ENCODE assay signal across 1 cellular context in genomic region chr1:201554167-201554600, GRCh38.
TF ChIP-seq lines count a peak whose summit lies in the region.

No MANE protein-coding gene starts in this region.

TF ChIP-seq in K562, 482 proteins besides CTCF, POLR2A, EP300 and RAD21 (continues in another document):
- TF ChIP-seq MAX (CRISPR knock-in tag; IDR thresholded peaks at IDR 0.05): peak; percentile 93
- TF ChIP-seq NR4A1 (CRISPR knock-in tag; IDR thresholded peaks at IDR 0.05): no peak
- 0 out of 2 replicates have a peak, but pooled peaks have one; percentile 49 for TF ChIP-seq NR4A1 (tag; IDR thresholded peaks at IDR 0.05)
- TF ChIP-seq THRB (CRISPR knock-in tag; conservative IDR thresholded peaks at IDR 0.05): 0 out of 2 replicates have a peak, but pooled peaks have one; percentile 62
- peak; percentile 65 for TF ChIP-seq SMAD4 (CRISPR knock-in tag; conservative IDR thresholded peaks at IDR 0.05)
- TF ChIP-seq RBM22 (IDR thresholded peaks at IDR 0.05; ENCODE audit: low read depth, low read length, poor library complexity, severe bottlenecking): no peak
- TF ChIP-seq E2F1 (CRISPR knock-in tag; IDR thresholded peaks at IDR 0.05): no peak
- TF ChIP-seq CREB3L1 (IDR thresholded peaks at IDR 0.05; ENCODE audit: borderline replicate concordance, low read depth): no peak
- 0 out of 2 replicates have a peak, but pooled peaks have one; percentile 22 for TF ChIP-seq ZNF311 (CRISPR knock-in tag; IDR thresholded peaks at IDR 0.05)
- no peak for TF ChIP-seq FOXK2 (conservative IDR thresholded peaks at IDR 0.05 in 1 of 2, IDR thresholded peaks at IDR 0.05 in 1 of 2; ENCODE audit: low read depth in 2 of 2)
- peak; percentile 91 for TF ChIP-seq ZNF395 (CRISPR knock-in tag; IDR thresholded peaks at IDR 0.05)
- no peak for TF ChIP-seq PBX2 (CRISPR knock-in tag; IDR thresholded peaks at IDR 0.05; ENCODE audit: low read depth)
- TF ChIP-seq PBX2 (tag; conservative IDR thresholded peaks at IDR 0.05; ENCODE audit: low read depth): peak; percentile 53
- no peak for TF ChIP-seq JUND (IDR thresholded peaks at IDR 0.05; ENCODE audit: borderline replicate concordance, low read depth, low read length)
- TF ChIP-seq JUND (tag; IDR thresholded peaks at IDR 0.05; ENCODE audit: borderline replicate concordance, low read depth, low read length): 0 out of 3 replicates have a peak, but pooled peaks have one; percentile 20
- TF ChIP-seq E2F3 (CRISPR knock-in tag; IDR thresholded peaks at IDR 0.05): peak; percentile 60; the same call in 1 of the 2 replicates
- TF ChIP-seq MEIS2 (IDR thresholded peaks at IDR 0.05; ENCODE audit: partially characterized antibody): peak; percentile 70
- peak; percentile 47; the same call in 1 of the 2 replicates for TF ChIP-seq DMBX1 (CRISPR knock-in tag; IDR thresholded peaks at IDR 0.05; ENCODE audit: borderline replicate concordance)
- TF ChIP-seq ZNF699 (CRISPR knock-in tag; IDR thresholded peaks at IDR 0.05; ENCODE audit: insufficient replicate concordance): no peak
- 0 out of 2 replicates have a peak, but pooled peaks have one; percentile 6 for TF ChIP-seq SOX6 (IDR thresholded peaks at IDR 0.05)
- TF ChIP-seq ZNF592 (IDR thresholded peaks at IDR 0.05): peak; percentile 52; the same call in 1 of the 2 replicates
- 0 out of 2 replicates have a peak, but pooled peaks have one; percentile 3 for TF ChIP-seq ZNF239 (CRISPR knock-in tag; IDR thresholded peaks at IDR 0.05)
- TF ChIP-seq MTA3 (IDR thresholded peaks at IDR 0.05; ENCODE audit: borderline replicate concordance): peak; percentile 51; the same call in 1 of the 2 replicates
- 0 out of 2 replicates have a peak, but pooled peaks have one; percentile 47 for TF ChIP-seq ZBTB26 (CRISPR knock-in tag; IDR thresholded peaks at IDR 0.05)
- no peak for TF ChIP-seq ZNF75A (CRISPR knock-in tag; IDR thresholded peaks at IDR 0.05)
- TF ChIP-seq NFRKB (IDR thresholded peaks at IDR 0.05; ENCODE audit: low read depth): no peak
- TF ChIP-seq NFXL1 (CRISPR knock-in tag; IDR thresholded peaks at IDR 0.05): 0 out of 2 replicates have a peak, but pooled peaks have one; percentile 76
- TF ChIP-seq ID3 (CRISPR knock-in tag; IDR thresholded peaks at IDR 0.05): no peak
- TF ChIP-seq ID3 (tag; IDR thresholded peaks at IDR 0.05): 0 out of 2 replicates have a peak, but pooled peaks have one; percentile 30
- 0 out of 2 replicates have a peak, but pooled peaks have one; percentile 51 for TF ChIP-seq ZKSCAN8 (CRISPR knock-in tag; IDR thresholded peaks at IDR 0.05)
- peak; percentile 62; the same call in 1 of the 2 replicates for TF ChIP-seq OTX1 (CRISPR knock-in tag; IDR thresholded peaks at IDR 0.05)
- TF ChIP-seq ZBTB9 (CRISPR knock-in tag; IDR thresholded peaks at IDR 0.05): peak; percentile 76; the same call in 1 of the 2 replicates
- no peak for TF ChIP-seq TGIF2 (CRISPR knock-in tag; IDR thresholded peaks at IDR 0.05)
- TF ChIP-seq ERF (CRISPR knock-in tag; IDR thresholded peaks at IDR 0.05): peak; percentile 80; the same call in 1 of the 2 replicates
- peak; percentile 79 for TF ChIP-seq L3MBTL2 (IDR thresholded peaks at IDR 0.05)
- TF ChIP-seq USF1 (CRISPR knock-in tag; IDR thresholded peaks at IDR 0.05): peak; percentile 14; the same call in 1 of the 2 replicates
- TF ChIP-seq DPF2 (IDR thresholded peaks at IDR 0.05): no peak
- peak; percentile 42; the same call in 1 of the 2 replicates for TF ChIP-seq ZNF197 (CRISPR knock-in tag; IDR thresholded peaks at IDR 0.05; ENCODE audit: low read depth)
- TF ChIP-seq PKNOX1 (IDR thresholded peaks at IDR 0.05): 0 out of 2 replicates have a peak, but pooled peaks have one; percentile 9
- peak; percentile 65 for TF ChIP-seq BHLHE40 (IDR thresholded peaks at IDR 0.05; ENCODE audit: low read length)
